ENCODE assay signal across 2 cellular contexts in genomic region chr14:104172349-104172748, GRCh38.
TF ChIP-seq lines count a peak whose summit lies in the region.

No MANE protein-coding gene starts in this region.

TF ChIP-seq in Ishikawa, 13 proteins besides CTCF, POLR2A, EP300 and RAD21:
- no peak for TF ChIP-seq NFIC (IDR thresholded peaks at IDR 0.05)
- TF ChIP-seq REST (IDR thresholded peaks at IDR 0.05; ENCODE audit: low read depth) = peak; percentile 24; the same call in 1 of the 2 replicates
- TF ChIP-seq, protein P1, sequence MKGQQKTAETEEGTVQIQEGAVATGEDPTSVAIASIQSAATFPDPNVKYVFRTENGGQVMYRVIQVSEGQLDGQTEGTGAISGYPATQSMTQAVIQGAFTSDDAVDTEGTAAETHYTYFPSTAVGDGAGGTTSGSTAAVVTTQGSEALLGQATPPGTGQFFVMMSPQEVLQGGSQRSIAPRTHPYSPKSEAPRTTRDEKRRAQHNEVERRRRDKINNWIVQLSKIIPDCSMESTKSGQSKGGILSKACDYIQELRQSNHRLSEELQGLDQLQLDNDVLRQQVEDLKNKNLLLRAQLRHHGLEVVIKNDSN (IDR thresholded peaks at IDR 0.05) = no peak

TF ChIP-seq in H1, 55 proteins besides CTCF, POLR2A, EP300 and RAD21:
- TF ChIP-seq POLR2AphosphoS5 (IDR thresholded peaks at IDR 0.05; ENCODE audit: low read depth, low read length) (no peak), RFX5 (IDR thresholded peaks at IDR 0.05; ENCODE audit: borderline replicate concordance, low read depth, low read length) (no peak), FOSL1 (IDR thresholded peaks at IDR 0.05; ENCODE audit: insufficient read depth, low read depth, low read length) (no peak), SIX5 (IDR thresholded peaks at IDR 0.05; ENCODE audit: low read depth, low read length) (no peak), BCL11A (IDR thresholded peaks at IDR 0.05; ENCODE audit: low read depth in 2 of 2, low read length in 2 of 2) (no peak), NRF1 (IDR thresholded peaks at IDR 0.05; ENCODE audit: low read depth, low read length) (no peak), CEBPB (IDR thresholded peaks at IDR 0.05; ENCODE audit: low read depth, low read length) (no peak), KDM1A (IDR thresholded peaks at IDR 0.05; ENCODE audit: borderline replicate concordance, low read length) (no peak), TAF7 (optimal IDR thresholded peaks at IDR 0.05; ENCODE audit: borderline replicate concordance, low read depth, low read length) (no peak), PHF8 (conservative IDR thresholded peaks at IDR 0.05; ENCODE audit: low read depth, low read length) (no peak), CHD7 (IDR thresholded peaks at IDR 0.05; ENCODE audit: insufficient replicate concordance, low read length) (no peak), SAP30 (IDR thresholded peaks at IDR 0.05; ENCODE audit: insufficient read depth, insufficient replicate concordance, low read length) (no peak), JUN (IDR thresholded peaks at IDR 0.05; ENCODE audit: low read depth, low read length) (no peak), MAFK (IDR thresholded peaks at IDR 0.05; ENCODE audit: low read depth, low read length) (no peak), BACH1 (IDR thresholded peaks at IDR 0.05; ENCODE audit: low read length) (no peak)
